ENCODE assay signal across 10 cellular contexts in the genomic region with DNA sequence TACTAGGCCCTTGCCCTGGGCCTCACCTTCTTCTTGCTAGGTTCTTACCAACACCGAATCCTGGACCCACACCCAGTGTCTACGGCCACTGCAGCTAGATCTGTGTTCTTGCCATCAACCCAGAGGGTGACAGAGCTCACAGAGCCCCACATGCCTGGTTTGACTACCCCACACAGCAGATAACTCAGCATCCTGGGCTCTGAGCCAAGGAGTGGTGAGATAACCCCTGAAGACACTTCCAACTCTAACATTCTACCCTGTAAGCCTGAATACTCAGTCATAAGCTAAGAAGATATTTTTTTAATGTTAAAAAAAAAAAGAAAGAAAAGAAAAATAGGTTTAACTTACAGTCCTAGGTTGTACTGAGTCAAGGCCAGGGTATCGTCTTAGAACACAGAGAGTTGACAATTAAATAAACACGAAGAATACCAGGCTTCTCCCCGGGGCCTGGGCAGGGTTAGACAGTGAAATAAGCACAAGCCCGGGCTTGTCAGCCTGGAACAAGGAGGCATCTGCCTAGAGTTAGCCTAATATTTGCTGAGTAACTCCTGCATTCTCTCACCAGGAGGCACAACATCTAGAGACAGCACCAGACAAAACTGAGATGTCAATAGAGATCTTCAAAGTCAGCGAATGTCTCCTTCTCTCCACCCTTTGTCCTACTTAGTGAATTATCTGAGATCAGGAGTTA.
DNase-seq lines count a peak whose midpoint lies in the region; ATAC-seq and TF ChIP-seq lines count a peak whose summit lies in the region.
"Had no signal": no experiment of that assay in that cellular context is flagged by ENCODE, and none has a peak within 500 bp of the region (broad histone marks: within the 10 kb centered on the region; RNA-seq: fewer than 3 reads in every experiment).

No MANE protein-coding gene starts in this region.

- POLR2A ChIA-PET in AG04450 (lab: Yijun Ruan, JAX) = interaction anchor here (0.7 kb wide), 1 partner anchor 40 kb away, joined by 3 read pairs; no protein-coding TSS in a partner anchor

- DNase-seq in AG04450 (ENCODE audit: low read depth, low spot score) = peak; percentile 38
- DNase-seq in SHP77 (lab: John Stamatoyannopoulos, UW) = peak; percentile 57 to 68
- peak; percentile 2 for DNase-seq in fibroblast of pulmonary artery (ENCODE audit: low read depth)
- no peak for DNase-seq in HCEC 1CT
- DNase-seq in cerebellar nuclear complex (lab: John Stamatoyannopoulos, UW) = no peak
- no peak for DNase-seq in effector memory CD8-positive, alpha-beta T cell
- no peak for DNase-seq in Calu3
- DNase-seq: NCI-H1092, nephron progenitor cell had no signal

- H3K27me3 ChIP-seq in AG04450 (ENCODE audit: control insufficient read depth, insufficient read depth, low read length) = no peaks in the 10 kb centered on the region

- intact Hi-C loops in Calu3 (cut with micrococcal nuclease; ENCODE audit: unreplicated experiment) = no loop called here

- H3K27ac ChIP-seq in AG04450 (ENCODE audit: low read depth, low read length) = peak overlapping the region; percentile 69

- peak; percentile 50 for ATAC-seq in HG02798 (IDR thresholded peaks at IDR 0.05; ENCODE audit: poor library complexity, unreplicated experiment)
- no peak for ATAC-seq in effector memory CD8-positive, alpha-beta T cell (replicated peaks)

- H3K9me3 Mint-ChIP-seq in effector memory CD8-positive, alpha-beta T cell = peaks cover 0 to 18% of the 10 kb centered on the region in 2 donors
- no peaks in the 10 kb centered on the region for H3K9me3 Mint-ChIP-seq in Calu3 (ENCODE audit: low read depth, unreplicated experiment)

- peaks cover 3% of the 10 kb centered on the region; the same call in 1 of the 2 replicates for H3K9me3 ChIP-seq in AG04450 (ENCODE audit: control insufficient read depth, insufficient read depth, low read length)

- H3K27me3 Mint-ChIP-seq in effector memory CD8-positive, alpha-beta T cell = no peaks in the 10 kb centered on the region
- H3K27me3 Mint-ChIP-seq in Calu3 (ENCODE audit: unreplicated experiment) = no peaks in the 10 kb centered on the region

- peak; percentile 23 for TF ChIP-seq CTCF in AG04450 (IDR thresholded peaks at IDR 0.05; ENCODE audit: low read depth, low read length)
- TF ChIP-seq CTCF in fibroblast of pulmonary artery (IDR thresholded peaks at IDR 0.05; ENCODE audit: low read length, missing control alignments) = no peak
- no peak for TF ChIP-seq CTCF in Calu3 (IDR thresholded peaks at IDR 0.05; ENCODE audit: unreplicated experiment)

- H3K27ac Mint-ChIP-seq in effector memory CD8-positive, alpha-beta T cell = no peak overlapping the region
- no peak overlapping the region for H3K27ac Mint-ChIP-seq in Calu3 (ENCODE audit: unreplicated experiment)
- H3K27ac Mint-ChIP-seq: nephron progenitor cell had no signal

- H3K4me1 Mint-ChIP-seq in effector memory CD8-positive, alpha-beta T cell (ENCODE audit: low read depth in 2 of 2) = no peaks in the 10 kb centered on the region
- H3K4me1 Mint-ChIP-seq in Calu3 (ENCODE audit: low read depth, unreplicated experiment) = no peaks in the 10 kb centered on the region
- H3K4me1 Mint-ChIP-seq: nephron progenitor cell had no signal

- CTCF ChIA-PET in AG04450 (lab: Charles Lee) (no interaction called here), Calu3 (lab: Charles Lee) (no interaction called here)

- H3K4me3 Mint-ChIP-seq in effector memory CD8-positive, alpha-beta T cell = no peak overlapping the region
- H3K4me3 Mint-ChIP-seq in Calu3 (ENCODE audit: low read depth, unreplicated experiment) = no peak overlapping the region
- H3K4me3 Mint-ChIP-seq: nephron progenitor cell had no signal

- BruUV-seq in Calu3 (replicated peaks; lab: Mats Ljungman, UMichigan) = no TSS peak

- no peaks in the 10 kb centered on the region for H3K36me3 Mint-ChIP-seq in effector memory CD8-positive, alpha-beta T cell (ENCODE audit: insufficient read depth)
- no peaks in the 10 kb centered on the region for H3K36me3 Mint-ChIP-seq in Calu3 (ENCODE audit: insufficient read depth, unreplicated experiment)

- H3K4me3 ChIP-seq in AG04450 (ENCODE audit: low read depth, low read length) (no peak overlapping the region), fibroblast of pulmonary artery (replicated peaks; ENCODE audit: low read depth, low read length) (no peak overlapping the region)

Comparison
In these comparisons a context has a peak if more than half of its experiments do, and no peak if none do; other contexts are left out.
1. DNase-seq: peak in AG04450 (single experiment), SHP77 (2 of 2) and fibroblast of pulmonary artery (single experiment); none in HCEC 1CT (single experiment), cerebellar nuclear complex (0 of 2), effector memory CD8-positive, alpha-beta T cell (0 of 3) and Calu3 (single experiment).